ENCODE assay signal across 8 cellular contexts in genomic region chr17:29566473-29567361, GRCh38. TPM values are rescaled to one million over a fixed set of nuclear protein-coding genes. Genes with fewer than 3 reads are reported as not detected.
A peak's percentile ranks its signal among the peaks of the same experiment; 100 is the strongest.
DNase-seq lines count a peak whose midpoint lies in the region; ATAC-seq and TF ChIP-seq lines count a peak whose summit lies in the region.

ABHD15 (minus strand) TSS chr17:29567037; CDS start chr17:29566966, 71 bp downstream.

- TF ChIP-seq CTCF in epithelial cell of esophagus (IDR thresholded peaks at IDR 0.05; ENCODE audit: insufficient read depth, low read depth, low read length, missing control alignments) (no peak), subcutaneous adipose tissue (IDR thresholded peaks at IDR 0.05; ENCODE audit: low read depth) (no peak)

- in situ Hi-C loops in G401 (cut with HindIII; ENCODE audit: low sequenced_read_pairs) = no loop called here

- ATAC-seq in HG02970 (IDR thresholded peaks at IDR 0.05; ENCODE audit: low FRiP score, unreplicated experiment) = peak; percentile 28

- no peak for DNase-seq in G401 (ENCODE audit: low spot score)
- DNase-seq in NCI-H774 (lab: John Stamatoyannopoulos, UW) = peak; percentile 81
- peak in 2 of 3 experiments; percentile 53 to 55 for DNase-seq in activated CD8-positive, alpha-beta memory T cell treated with anti-CD3 and anti-CD28 coated beads for 48 hours (ENCODE audit: low read depth in 2 of 3, low spot score in 2 of 3)
- DNase-seq in epithelial cell of esophagus (ENCODE audit: low read depth) = peak; percentile 69
- DNase-seq in midbrain (lab: John Stamatoyannopoulos, UW) = peak; percentile 69
- no peak for DNase-seq in cerebellar cortex (ENCODE audit: low spot score)

- H3K4me3 ChIP-seq in epithelial cell of esophagus (ENCODE audit: low read length) = peak within 1 kb of the TSS; percentile 68

RNA-seq across cellular contexts. Expression of gene ABHD15, which starts in this region (rescaled TPM):
- 5.2 and 11.1 TPM in 2 replicates for total RNA-seq in G401 (2014; rRNA removed; shearing (Covaris generic))
- total RNA-seq in subcutaneous adipose tissue = 10 to 100 TPM; 25.2 to 88.9 (median 30.6) TPM

Comparison
In these comparisons a context has a peak if more than half of its experiments do, and no peak if none do; other contexts are left out.
1. DNase-seq: peak in NCI-H774 (single experiment), activated CD8-positive, alpha-beta memory T cell treated with anti-CD3 and anti-CD28 coated beads for 48 hours (2 of 3), epithelial cell of esophagus (single experiment) and midbrain (single experiment); none in G401 (single experiment) and cerebellar cortex (single experiment).